In the genomic region with DNA sequence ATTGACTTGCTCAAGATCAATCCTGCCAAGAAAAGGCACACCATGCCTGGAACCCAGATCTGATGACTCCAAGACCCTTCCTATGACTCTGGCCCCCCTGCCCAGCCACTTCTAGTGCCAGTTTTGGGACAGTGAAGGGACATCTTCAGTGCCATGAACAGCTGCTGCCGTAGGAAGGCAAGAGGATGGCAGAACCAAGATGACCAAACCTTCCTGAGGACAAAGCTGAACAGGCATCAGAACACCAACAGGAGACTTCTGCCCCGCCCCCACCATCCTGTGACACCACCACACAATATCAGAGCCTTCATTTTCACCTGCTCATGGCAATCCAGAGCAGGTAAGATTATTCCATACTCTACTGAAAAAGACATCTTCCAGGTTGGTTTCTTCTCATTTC, we compare ENCODE assay signal across 22 cellular contexts.
"Had no signal": no experiment of that assay in that cellular context is flagged by ENCODE, and none has a peak within 500 bp of the region (broad histone marks: within the 10 kb centered on the region; RNA-seq: fewer than 3 reads in every experiment).

No MANE protein-coding gene starts in this region.

- H3K36me3 ChIP-seq: ovary had no signal

- H3K27ac ChIP-seq: neutrophil, ovary, prostate gland, stomach, suprapubic skin, tibial nerve had no signal

- H3K4me3 ChIP-seq: ovary, prostate gland, stomach, suprapubic skin, tibial nerve had no signal

- H3K4me1 Mint-ChIP-seq: WTC11 had no signal

- H3K4me1 ChIP-seq: prostate gland had no signal

- DNase-seq: activated CD4-positive, alpha-beta T cell treated with anti-CD3 and anti-CD28 coated beads, Interleukin-2, amount 50 U/mL, for 4 hours; amygdala; effector CD4-positive, alpha-beta T cell; foreskin melanocyte; head of caudate nucleus; hypothalamus; islet precursor cell; left cardiac atrium; midbrain; ovary; stimulated activated CD4-positive, alpha-beta T cell treated with anti-CD3 and anti-CD28 coated beads, Interleukin-12 subunit alpha, Interleukin-12 subunit beta, amount 100 ng/mL, for 4 hours; stimulated activated CD4-positive, alpha-beta T cell treated with anti-CD3 and anti-CD28 coated beads, Interleukin-4, amount 100 ng/mL, for 4 hours; stomach; T1000 had no signal

- H3K9me3 ChIP-seq: neutrophil, ovary, prostate gland, suprapubic skin had no signal

- ATAC-seq: esophagus mucosa, left cardiac atrium, WTC11 had no signal

- H3K27me3 ChIP-seq: neutrophil, ovary, stomach, suprapubic skin, tibial nerve had no signal

- H3K9me3 Mint-ChIP-seq: WTC11 had no signal

- H3K4me3 Mint-ChIP-seq: dendritic cell treated with granulocyte-macrophage colony-stimulating factor and Interleukin-4, amounts not matched to agents 40 ng/mL and 50 ng/mL, for 4 days; nephron; WTC11 had no signal

- H3K27me3 Mint-ChIP-seq: dendritic cell treated with granulocyte-macrophage colony-stimulating factor and Interleukin-4, amounts not matched to agents 40 ng/mL and 50 ng/mL, for 4 days had no signal

- H3K27ac Mint-ChIP-seq: dendritic cell treated with granulocyte-macrophage colony-stimulating factor and Interleukin-4, amounts not matched to agents 40 ng/mL and 50 ng/mL, for 4 days; nephron; WTC11 had no signal
